Comparison of ENCODE assay signal across 19 cellular contexts in genomic region chr2:9199716-9200633, GRCh38. TPM values are rescaled to one million over a fixed set of nuclear protein-coding genes. Genes with fewer than 3 reads are reported as not detected.
DNase-seq lines count a peak whose midpoint lies in the region; ATAC-seq, FAIRE-seq and TF ChIP-seq lines count a peak whose summit lies in the region.
"Had no signal": no experiment of that assay in that cellular context is flagged by ENCODE, and none has a peak within 500 bp of the region (broad histone marks: within the 10 kb centered on the region; RNA-seq: fewer than 3 reads in every experiment).

No MANE protein-coding gene starts in this region.

- DNase-seq in AG08395 (ENCODE audit: low spot score) (peak; percentile 54), LHCN-M2 (ENCODE audit: low read depth) (peak; percentile 60), chondrocyte (ENCODE audit: low spot score) (no peak), iris pigment epithelial cell (ENCODE audit: low read depth) (peak; percentile 70), hippocampal formation (lab: John Stamatoyannopoulos, UW) (no peak), RCC 7860 (ENCODE audit: low spot score) (no peak)
- DNase-seq in stimulated activated CD4-positive, alpha-beta T cell treated with anti-CD3 and anti-CD28 coated beads, Interleukin-1b, Interleukin-23, amount 100 ng/mL, for 48 hours, result no peak
- DNase-seq: activated CD4-positive, alpha-beta memory T cell treated with anti-CD3 and anti-CD28 coated beads for 36 hours; activated T-cell treated with anti-CD3 and anti-CD28 coated beads, Interleukin-2, amount 50 U/mL, for 48 hours; CD4-positive, alpha-beta T cell; midbrain; NCI-H2029 treated with DMSO at 0.1 percent for 48 hours; NCI-H524; SHP77; stimulated activated naive B cell treated with anti-CD40 and anti-IgM and Interleukin-4, amounts not matched to agents 10 μg/mL and 1 μg/mL and 100 μg/mL, for 72 hours; T-helper 17 cell had no signal

- no peaks in the 10 kb centered on the region for H3K27me3 Mint-ChIP-seq in chondrocyte (ENCODE audit: low read depth)

- peaks cover 26% of the 10 kb centered on the region for H3K4me1 Mint-ChIP-seq in chondrocyte (ENCODE audit: low read depth)
- H3K4me1 Mint-ChIP-seq: stimulated activated naive B cell treated with anti-CD40 and anti-IgM and Interleukin-4, amounts not matched to agents 10 μg/mL and 1 μg/mL and 100 μg/mL, for 72 hours; T-helper 17 cell had no signal

- peak overlapping the region; percentile 86 for H3K27ac Mint-ChIP-seq in chondrocyte (ENCODE audit: unreplicated experiment)
- H3K27ac Mint-ChIP-seq: activated CD4-positive, alpha-beta memory T cell treated with anti-CD3 and anti-CD28 coated beads for 36 hours; CD4-positive, alpha-beta T cell; stimulated activated naive B cell treated with anti-CD40 and anti-IgM and Interleukin-4, amounts not matched to agents 10 μg/mL and 1 μg/mL and 100 μg/mL, for 72 hours; T-helper 17 cell had no signal

- no peaks in the 10 kb centered on the region for H3K36me3 Mint-ChIP-seq in chondrocyte (ENCODE audit: low read depth)
- H3K36me3 Mint-ChIP-seq: activated CD4-positive, alpha-beta memory T cell treated with anti-CD3 and anti-CD28 coated beads for 36 hours; activated naive CD4-positive, alpha-beta T cell treated with anti-CD3 and anti-CD28 coated beads, Interleukin-2, amount 50 U/mL, for 72 hours; stimulated activated naive B cell treated with anti-CD40 and anti-IgM and Interleukin-4, amounts not matched to agents 10 μg/mL and 1 μg/mL and 100 μg/mL, for 72 hours had no signal

- no peak for FAIRE-seq in RCC 7860 (lab: Jason Lieb, UNC)

- no peak for TF ChIP-seq CTCF in chondrocyte (IDR thresholded peaks at IDR 0.05)

- ATAC-seq in HG03095 (IDR thresholded peaks at IDR 0.05; ENCODE audit: unreplicated experiment), result no peak
- ATAC-seq: activated naive CD4-positive, alpha-beta T cell treated with anti-CD3 and anti-CD28 coated beads, Interleukin-2, amount 50 U/mL, for 72 hours; esophagus mucosa; stimulated activated naive B cell treated with anti-CD40 and anti-IgM and Interleukin-4, amounts not matched to agents 10 μg/mL and 1 μg/mL and 100 μg/mL, for 72 hours; T-helper 17 cell had no signal

- no peak overlapping the region for H3K4me3 Mint-ChIP-seq in chondrocyte (ENCODE audit: unreplicated experiment)
- H3K4me3 Mint-ChIP-seq: activated CD4-positive, alpha-beta memory T cell treated with anti-CD3 and anti-CD28 coated beads for 36 hours; CD4-positive, alpha-beta T cell; stimulated activated naive B cell treated with anti-CD40 and anti-IgM and Interleukin-4, amounts not matched to agents 10 μg/mL and 1 μg/mL and 100 μg/mL, for 72 hours; T-helper 17 cell had no signal

- no peaks in the 10 kb centered on the region for H3K9me3 Mint-ChIP-seq in chondrocyte (ENCODE audit: low read depth)
- H3K9me3 Mint-ChIP-seq: activated CD4-positive, alpha-beta memory T cell treated with anti-CD3 and anti-CD28 coated beads for 36 hours; activated naive CD4-positive, alpha-beta T cell treated with anti-CD3 and anti-CD28 coated beads, Interleukin-2, amount 50 U/mL, for 72 hours; CD4-positive, alpha-beta T cell; stimulated activated naive B cell treated with anti-CD40 and anti-IgM and Interleukin-4, amounts not matched to agents 10 μg/mL and 1 μg/mL and 100 μg/mL, for 72 hours had no signal

RNA-seq across cellular contexts. Expression of gene ASAP2, which starts 6.6 kb away (rescaled TPM):
- total RNA-seq in LHCN-M2 (2014; rRNA removed), result 66.1 and 81.7 TPM in 2 replicates
- 39.5 TPM for polyA plus RNA-seq in LHCN-M2 (2012)
- total RNA-seq in chondrocyte, result 60.7 to 73.2 TPM (median 61.5 TPM) in 3 replicates

Comparison
In these comparisons a context has a peak if more than half of its experiments do, and no peak if none do; other contexts are left out.
1. DNase-seq: peak in AG08395 (single experiment), LHCN-M2 (single experiment) and iris pigment epithelial cell (single experiment); none in chondrocyte (single experiment), hippocampal formation (0 of 2), RCC 7860 (single experiment) and stimulated activated CD4-positive, alpha-beta T cell treated with anti-CD3 and anti-CD28 coated beads, Interleukin-1b, Interleukin-23, amount 100 ng/mL, for 48 hours (single experiment).